In the genomic region with DNA sequence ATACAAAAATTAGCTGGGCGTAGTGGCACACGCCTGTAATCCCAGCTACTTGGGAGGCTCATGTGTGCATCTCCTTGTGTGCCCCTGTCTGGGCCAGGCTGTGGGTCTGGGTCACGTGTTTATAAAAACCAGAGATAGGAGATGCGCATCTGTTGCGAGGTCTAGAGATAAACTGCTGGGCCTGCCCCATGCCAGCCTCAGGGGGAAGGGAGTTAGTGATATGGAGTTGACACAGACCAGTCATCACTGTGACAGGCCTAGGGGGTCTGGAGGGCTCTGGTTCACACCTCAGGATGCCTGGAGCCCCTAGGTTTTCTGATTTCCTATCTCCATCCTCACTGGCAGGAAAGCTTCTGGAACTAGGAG, we compare ENCODE assay signal across 11 cellular contexts. TPM values are rescaled to one million over a fixed set of nuclear protein-coding genes. Genes with fewer than 3 reads are reported as not detected.
DNase-seq lines count a peak whose midpoint lies in the region; ATAC-seq, FAIRE-seq and TF ChIP-seq lines count a peak whose summit lies in the region.
"Not testable (repeated sequence)": the region's sequence is repeated elsewhere in the genome, so short reads cannot be mapped to it uniquely, and the experiment has no call there.
"Had no signal": no experiment of that assay in that cellular context is flagged by ENCODE, and none has a peak within 500 bp of the region (broad histone marks: within the 10 kb centered on the region; RNA-seq: fewer than 3 reads in every experiment).

No MANE protein-coding gene starts in this region.

- ATAC-seq in RWPE2 (ENCODE audit: low read depth); activated CD4-positive, alpha-beta T cell treated with anti-CD3 and anti-CD28 coated beads for 36 hours; stimulated activated naive CD8-positive, alpha-beta T cell treated with anti-CD3 and anti-CD28 coated beads, Interleukin-15, amount 100 ng/mL, for 72 hours: not testable (repeated sequence)

- intact Hi-C loops in CD4-positive, alpha-beta memory T cell (cut with micrococcal nuclease), result loop anchor here (10.0 kb wide), 1 partner anchor 60 kb away; no protein-coding TSS in a partner anchor
- intact Hi-C loops in activated CD4-positive, alpha-beta T cell treated with anti-CD3 and anti-CD28 coated beads for 36 hours (cut with DNase I, micrococcal nuclease), result loop anchor here in 1 of 2 experiments (1.0 kb wide), 1 partner anchor 39 kb away; no protein-coding TSS in a partner anchor
- intact Hi-C loops in endothelial cell of umbilical vein (cut with micrococcal nuclease), result loop anchor here (5.0 kb wide), 1 partner anchor 47 kb away; no protein-coding TSS in a partner anchor

- H3K27ac Mint-ChIP-seq in CD4-positive, alpha-beta memory T cell, result peak overlapping the region; percentile 85 to 93 (median 88)
- H3K27ac Mint-ChIP-seq in activated CD4-positive, alpha-beta T cell treated with anti-CD3 and anti-CD28 coated beads for 36 hours, result peak overlapping the region; percentile 85
- peak overlapping the region; percentile 88 for H3K27ac Mint-ChIP-seq in activated T-cell treated with anti-CD3 and anti-CD28 coated beads, Interleukin-2, amount 50 U/mL, for 24 hours
- peak overlapping the region; percentile 76 for H3K27ac Mint-ChIP-seq in activated naive CD8-positive, alpha-beta T cell treated with anti-CD3 and anti-CD28 coated beads for 36 hours
- H3K27ac Mint-ChIP-seq in stimulated activated naive CD8-positive, alpha-beta T cell treated with anti-CD3 and anti-CD28 coated beads, Interleukin-15, amount 100 ng/mL, for 72 hours, result peak overlapping the region; percentile 74 to 78

- not testable (repeated sequence) for H3K36me3 Mint-ChIP-seq in CD4-positive, alpha-beta memory T cell; activated CD4-positive, alpha-beta T cell treated with anti-CD3 and anti-CD28 coated beads for 36 hours (ENCODE audit: low read depth); activated naive CD8-positive, alpha-beta T cell treated with anti-CD3 and anti-CD28 coated beads for 36 hours
- H3K36me3 Mint-ChIP-seq in activated T-cell treated with anti-CD3 and anti-CD28 coated beads, Interleukin-2, amount 50 U/mL, for 24 hours (ENCODE audit: low read depth), result peaks cover 10% of the 10 kb centered on the region

- not testable (repeated sequence) for H3K36me3 ChIP-seq in CD4-positive, alpha-beta memory T cell (ENCODE audit: insufficient read depth, low read length); KOPT-K1 (ENCODE audit: insufficient read depth, low read length); RWPE2 (ENCODE audit: low read depth); endothelial cell of umbilical vein (ENCODE audit: control insufficient read depth in 2 of 2, extremely low read depth in 1 of 2, insufficient read depth in 2 of 2, low read length in 2 of 2)

- H3K27me3 ChIP-seq in CD4-positive, alpha-beta memory T cell (ENCODE audit: insufficient read depth, low read length); RWPE2 (ENCODE audit: insufficient read depth, poor library complexity, severe bottlenecking); endothelial cell of umbilical vein (ENCODE audit: control insufficient read depth in 2 of 2, insufficient read depth in 2 of 2, low read length in 2 of 2): not testable (repeated sequence)

- not testable (repeated sequence) for H3K79me2 ChIP-seq in endothelial cell of umbilical vein (ENCODE audit: control insufficient read depth, insufficient read depth, low read length)

- CTCF ChIA-PET in CD4-positive, alpha-beta memory T cell (lab: Charles Lee; ENCODE audit: partially characterized antibody), result interaction anchor here (0.9 to 16.3 kb wide), 3 partner anchors 15 to 51 kb away, joined by 3 to 562 read pairs (median 89); a partner anchor contains a TSS
- CTCF ChIA-PET in activated CD4-positive, alpha-beta T cell treated with anti-CD3 and anti-CD28 coated beads for 36 hours (lab: Charles Lee), result interaction anchor here (0.7 to 5.6 kb wide), 7 partner anchors 12 to 168 kb away, joined by 3 to 45 read pairs (median 24); a partner anchor contains a TSS
- CTCF ChIA-PET in endothelial cell of umbilical vein (lab: Charles Lee), result not testable (repeated sequence)

- dilution Hi-C loops in endothelial cell of umbilical vein (cut with MboI; ENCODE audit: extremely low pct_ligation_motif_present, low sequenced_read_pairs), result not testable (repeated sequence)

- BruUV-seq in endothelial cell of umbilical vein (replicated peaks; lab: Mats Ljungman, UMichigan), result not testable (repeated sequence)

- not testable (repeated sequence) for H3K4me3 ChIP-seq in CD4-positive, alpha-beta memory T cell (ENCODE audit: low read length in 2 of 2); RWPE2 (ENCODE audit: severe bottlenecking); endothelial cell of umbilical vein (replicated peaks in 1 of 3; ENCODE audit: insufficient read depth in 1 of 3, low read depth in 1 of 3, low read length in 3 of 3)

- peak in 1 of 5 donors; percentile 25 for DNase-seq in CD4-positive, alpha-beta memory T cell
- DNase-seq in RWPE2 (ENCODE audit: low spot score); activated CD4-positive, alpha-beta T cell treated with anti-CD3 and anti-CD28 coated beads for 36 hours; activated T-cell treated with anti-CD3 and anti-CD28 coated beads, Interleukin-2, amount 50 U/mL, for 24 hours; activated naive CD8-positive, alpha-beta T cell treated with anti-CD3 and anti-CD28 coated beads for 36 hours; endothelial cell of umbilical vein (ENCODE audit: low read depth, low spot score); stimulated activated naive CD8-positive, alpha-beta T cell treated with anti-CD3 and anti-CD28 coated beads, Interleukin-15, amount 100 ng/mL, for 72 hours: not testable (repeated sequence)

- peak overlapping the region; percentile 36 for H3K27ac ChIP-seq in CD4-positive, alpha-beta memory T cell (ENCODE audit: low read depth, low read length)
- H3K27ac ChIP-seq in KOPT-K1 (ENCODE audit: low read depth, low read length, poor library complexity, severe bottlenecking) (peak overlapping the region; percentile 83), RWPE2 (ENCODE audit: poor library complexity, severe bottlenecking) (peak overlapping the region; percentile 62)
- not testable (repeated sequence) for H3K27ac ChIP-seq in endothelial cell of umbilical vein (ENCODE audit: insufficient read depth, low read depth, low read length)

- H3K9me3 Mint-ChIP-seq in CD4-positive, alpha-beta memory T cell; activated CD4-positive, alpha-beta T cell treated with anti-CD3 and anti-CD28 coated beads for 36 hours (ENCODE audit: low read depth); activated T-cell treated with anti-CD3 and anti-CD28 coated beads, Interleukin-2, amount 50 U/mL, for 24 hours; activated naive CD8-positive, alpha-beta T cell treated with anti-CD3 and anti-CD28 coated beads for 36 hours; stimulated activated naive CD8-positive, alpha-beta T cell treated with anti-CD3 and anti-CD28 coated beads, Interleukin-15, amount 100 ng/mL, for 72 hours: not testable (repeated sequence)

- not testable (repeated sequence) for TF ChIP-seq POLR2A in endothelial cell of umbilical vein (IDR thresholded peaks at IDR 0.05; ENCODE audit: low read depth, low read length)

- not testable (repeated sequence) for TF ChIP-seq CTCF in RWPE2 (IDR thresholded peaks at IDR 0.05; ENCODE audit: poor library complexity, severe bottlenecking); endothelial cell of umbilical vein (IDR thresholded peaks at IDR 0.05; ENCODE audit: extremely low read depth in 1 of 2, insufficient read depth in 1 of 2, low read depth in 1 of 2, low read length in 2 of 2)

- H3K4me1 ChIP-seq in CD4-positive, alpha-beta memory T cell (ENCODE audit: insufficient read depth, low read length), result peaks cover 72% of the 10 kb centered on the region
- peaks cover 33% of the 10 kb centered on the region for H3K4me1 ChIP-seq in RWPE2 (ENCODE audit: insufficient read depth, poor library complexity, severe bottlenecking)
- peaks cover 25% of the 10 kb centered on the region for H3K4me1 ChIP-seq in endothelial cell of umbilical vein (ENCODE audit: control insufficient read depth, extremely low read depth, insufficient read depth, low read length)

- not testable (repeated sequence) for H3K9me1 ChIP-seq in endothelial cell of umbilical vein (replicated peaks; ENCODE audit: control insufficient read depth, extremely low read depth, insufficient read depth, low read length)

- H2AFZ ChIP-seq in endothelial cell of umbilical vein (ENCODE audit: low read depth, low read length), result not testable (repeated sequence)

- H3K4me2 ChIP-seq in endothelial cell of umbilical vein (ENCODE audit: insufficient read depth, low read length), result not testable (repeated sequence)

- POLR2A ChIA-PET in CD4-positive, alpha-beta memory T cell (lab: Charles Lee; ENCODE audit: partially characterized antibody), result interaction anchor here (2.9 to 19.7 kb wide), 5 partner anchors 4 to 51 kb away, joined by 21 to 299 read pairs (median 83); a partner anchor contains a TSS
- POLR2A ChIA-PET in activated CD4-positive, alpha-beta T cell treated with anti-CD3 and anti-CD28 coated beads for 36 hours (lab: Charles Lee), result interaction anchor here (1.3 kb wide), 1 partner anchor 165 kb away, joined by 3 read pairs; a partner anchor contains a TSS
- POLR2A ChIA-PET in endothelial cell of umbilical vein (lab: Charles Lee), result not testable (repeated sequence)

- not testable (repeated sequence) for H4K20me1 ChIP-seq in endothelial cell of umbilical vein (replicated peaks; ENCODE audit: control insufficient read depth, extremely low read depth, insufficient read depth, low read length)

- H3K4me3 Mint-ChIP-seq in CD4-positive, alpha-beta memory T cell, result peak overlapping the region in 7 of 8 donors; percentile 36 to 79 (median 58)
- not testable (repeated sequence) for H3K4me3 Mint-ChIP-seq in activated CD4-positive, alpha-beta T cell treated with anti-CD3 and anti-CD28 coated beads for 36 hours; activated T-cell treated with anti-CD3 and anti-CD28 coated beads, Interleukin-2, amount 50 U/mL, for 24 hours
- H3K4me3 Mint-ChIP-seq in activated naive CD8-positive, alpha-beta T cell treated with anti-CD3 and anti-CD28 coated beads for 36 hours, result peak overlapping the region; percentile 25
- H3K4me3 Mint-ChIP-seq in stimulated activated naive CD8-positive, alpha-beta T cell treated with anti-CD3 and anti-CD28 coated beads, Interleukin-15, amount 100 ng/mL, for 72 hours, result peak overlapping the region in 1 of 2 donors; percentile 64

- H3K9me3 ChIP-seq in CD4-positive, alpha-beta memory T cell (ENCODE audit: control insufficient read depth in 1 of 2, low read length in 2 of 2); KOPT-K1 (ENCODE audit: insufficient read depth, low read length, poor library complexity, severe bottlenecking); RWPE2 (ENCODE audit: severe bottlenecking); endothelial cell of umbilical vein (replicated peaks; ENCODE audit: control insufficient read depth, insufficient read depth, low read length): not testable (repeated sequence)

- FAIRE-seq in endothelial cell of umbilical vein (lab: Jason Lieb, UNC), result peak; percentile 15

- not testable (repeated sequence) for H3K9ac ChIP-seq in endothelial cell of umbilical vein (replicated peaks; ENCODE audit: extremely low read depth, insufficient read depth, low read length)

- H3K4me1 Mint-ChIP-seq in CD4-positive, alpha-beta memory T cell, result peaks cover 46 to 78% (median 65%) of the 10 kb centered on the region in 4 donors
- H3K4me1 Mint-ChIP-seq in activated CD4-positive, alpha-beta T cell treated with anti-CD3 and anti-CD28 coated beads for 36 hours, result peaks cover 70% of the 10 kb centered on the region
- H3K4me1 Mint-ChIP-seq in activated T-cell treated with anti-CD3 and anti-CD28 coated beads, Interleukin-2, amount 50 U/mL, for 24 hours (ENCODE audit: low read depth), result peaks cover 78% of the 10 kb centered on the region
- H3K4me1 Mint-ChIP-seq in activated naive CD8-positive, alpha-beta T cell treated with anti-CD3 and anti-CD28 coated beads for 36 hours, result peaks cover 65% of the 10 kb centered on the region
- H3K4me1 Mint-ChIP-seq in stimulated activated naive CD8-positive, alpha-beta T cell treated with anti-CD3 and anti-CD28 coated beads, Interleukin-15, amount 100 ng/mL, for 72 hours, result peaks cover 83% of the 10 kb centered on the region

- H3K27me3 Mint-ChIP-seq in CD4-positive, alpha-beta memory T cell; activated CD4-positive, alpha-beta T cell treated with anti-CD3 and anti-CD28 coated beads for 36 hours; activated T-cell treated with anti-CD3 and anti-CD28 coated beads, Interleukin-2, amount 50 U/mL, for 24 hours; activated naive CD8-positive, alpha-beta T cell treated with anti-CD3 and anti-CD28 coated beads for 36 hours; stimulated activated naive CD8-positive, alpha-beta T cell treated with anti-CD3 and anti-CD28 coated beads, Interleukin-15, amount 100 ng/mL, for 72 hours: not testable (repeated sequence)

RNA-seq across cellular contexts. Expression of a gene that starts 7.3 kb away (rescaled TPM):
- 100 to 1,000 TPM; 172 TPM for total RNA-seq in CD4-positive, alpha-beta memory T cell
- polyA plus RNA-seq in CD4-positive, alpha-beta memory T cell, result 100 to 1,000 TPM; 484 to 562 TPM
- 10 to 100 TPM in 1 of 2 experiments, 1 to 10 TPM in 1; 8.5 to 11.3 TPM for total RNA-seq in activated CD4-positive, alpha-beta T cell treated with anti-CD3 and anti-CD28 coated beads for 36 hours
- total RNA-seq in activated naive CD8-positive, alpha-beta T cell treated with anti-CD3 and anti-CD28 coated beads for 36 hours, result 1 to 10 TPM; 2.3 to 2.9 TPM
- total RNA-seq in endothelial cell of umbilical vein, result 0.39 and 0.93 TPM in 2 replicates
- 1.8 and 1.9 TPM in 2 replicates for polyA plus RNA-seq in endothelial cell of umbilical vein
- 0.66 and 0.85 TPM in 2 replicates for polyA plus RNA-seq in endothelial cell of umbilical vein (2011; cell fraction: cytosol; rRNA removed)
- 0.63 and 0.74 TPM in 2 replicates for polyA plus RNA-seq in endothelial cell of umbilical vein (2011; cell fraction: nucleus; rRNA removed)
- 0.78 and 1.1 TPM in 2 replicates for polyA plus RNA-seq in endothelial cell of umbilical vein (2012)
- 0.97 and 2.4 TPM in 2 replicates for polyA minus RNA-seq in endothelial cell of umbilical vein
- 186 TPM for polyA minus RNA-seq in endothelial cell of umbilical vein (2011; cell fraction: cytosol; rRNA and poly(A)+ RNA removed)
- 1.2 and 1.8 TPM in 2 replicates for polyA minus RNA-seq in endothelial cell of umbilical vein (2011; cell fraction: nucleus; rRNA and poly(A)+ RNA removed)

RNA-seq across cellular contexts. Expression of a gene that starts 19.1 kb away (rescaled TPM):
- 10 to 100 TPM; 39.1 to 41.1 TPM for total RNA-seq in CD4-positive, alpha-beta memory T cell
- 10 to 100 TPM; 11.7 to 28.1 TPM for polyA plus RNA-seq in CD4-positive, alpha-beta memory T cell
- 10 to 100 TPM; 39.0 to 39.4 TPM for total RNA-seq in activated CD4-positive, alpha-beta T cell treated with anti-CD3 and anti-CD28 coated beads for 36 hours
- total RNA-seq in activated naive CD8-positive, alpha-beta T cell treated with anti-CD3 and anti-CD28 coated beads for 36 hours, result 10 to 100 TPM; 80.8 to 82.2 TPM
- total RNA-seq in endothelial cell of umbilical vein, result 42.3 and 45.1 TPM in 2 replicates
- 35.7 and 39.8 TPM in 2 replicates for polyA plus RNA-seq in endothelial cell of umbilical vein
- polyA plus RNA-seq in endothelial cell of umbilical vein (2011; cell fraction: cytosol; rRNA removed), result 32.2 and 32.9 TPM in 2 replicates
- 107 TPM in 2 replicates for polyA plus RNA-seq in endothelial cell of umbilical vein (2011; cell fraction: nucleus; rRNA removed)
- polyA plus RNA-seq in endothelial cell of umbilical vein (2012), result 35.2 and 42.5 TPM in 2 replicates
- 43.9 and 45.4 TPM in 2 replicates for polyA minus RNA-seq in endothelial cell of umbilical vein
- polyA minus RNA-seq in endothelial cell of umbilical vein (2011; cell fraction: cytosol; rRNA and poly(A)+ RNA removed), result 28.8 TPM
- polyA minus RNA-seq in endothelial cell of umbilical vein (2011; cell fraction: nucleus; rRNA and poly(A)+ RNA removed), result 37.9 and 40.6 TPM in 2 replicates

RNA-seq across cellular contexts. Expression of a gene that starts 52.3 kb away (rescaled TPM):
- under 1 TPM in 1 of 2 experiments, not detected in 1; 0.81 TPM for total RNA-seq in CD4-positive, alpha-beta memory T cell
- under 1 TPM in 1 of 2 donors, not detected in 1; 0.30 TPM for polyA plus RNA-seq in CD4-positive, alpha-beta memory T cell
- total RNA-seq in activated CD4-positive, alpha-beta T cell treated with anti-CD3 and anti-CD28 coated beads for 36 hours, result not detected
- not detected for total RNA-seq in activated naive CD8-positive, alpha-beta T cell treated with anti-CD3 and anti-CD28 coated beads for 36 hours
- 2.3 and 3.7 TPM in 2 replicates for total RNA-seq in endothelial cell of umbilical vein
- not detected in 2 replicates for polyA plus RNA-seq in endothelial cell of umbilical vein
- not detected in 2 replicates for polyA plus RNA-seq in endothelial cell of umbilical vein (2011; cell fraction: cytosol; rRNA removed)
- polyA plus RNA-seq in endothelial cell of umbilical vein (2011; cell fraction: nucleus; rRNA removed), result 0.14 and 0.45 TPM in 2 replicates
- not detected in 2 replicates for polyA plus RNA-seq in endothelial cell of umbilical vein (2012)
- polyA minus RNA-seq in endothelial cell of umbilical vein, result not detected in 2 replicates
- 1.7 TPM for polyA minus RNA-seq in endothelial cell of umbilical vein (2011; cell fraction: cytosol; rRNA and poly(A)+ RNA removed)
- not detected in 2 replicates for polyA minus RNA-seq in endothelial cell of umbilical vein (2011; cell fraction: nucleus; rRNA and poly(A)+ RNA removed)
- total RNA-seq: H4, RPMI7951 had no signal
- polyA plus RNA-seq: BJ had no signal

Comparison
In these comparisons a context has a peak if more than half of its experiments do, and no peak if none do; other contexts are left out.
1. RNA of a gene that starts 7.3 kb away (total RNA-seq): 172 TPM in CD4-positive, alpha-beta memory T cell; 8.5 to 11.3 TPM in activated CD4-positive, alpha-beta T cell treated with anti-CD3 and anti-CD28 coated beads for 36 hours, 2.3 to 2.9 TPM in activated naive CD8-positive, alpha-beta T cell treated with anti-CD3 and anti-CD28 coated beads for 36 hours and 0.39 to 0.93 TPM in endothelial cell of umbilical vein; every median in the first group is over 10 times any median in the second.
2. Peak in every context shown above with its lines, with median percentiles within 50 percentile points of each other: H3K27ac Mint-ChIP-seq.